8 cellular contexts compared by ENCODE assay signal in genomic region chr14:77037886-77038511, GRCh38. TPM values are rescaled to one million over a fixed set of nuclear protein-coding genes. Genes with fewer than 3 reads are reported as not detected.
A peak's percentile ranks its signal among the peaks of the same experiment; 100 is the strongest.
DNase-seq lines count a peak whose midpoint lies in the region; ATAC-seq and TF ChIP-seq lines count a peak whose summit lies in the region.

No MANE protein-coding gene starts in this region.

- TF ChIP-seq CTCF in heart right ventricle (IDR thresholded peaks at IDR 0.05): no peak
- TF ChIP-seq CTCF in hepatocyte (IDR thresholded peaks at IDR 0.05; ENCODE audit: poor library complexity): no peak

- no peaks in the 10 kb centered on the region for H3K79me2 ChIP-seq in hepatocyte

- H3K27me3 ChIP-seq in heart right ventricle (no peaks in the 10 kb centered on the region), hepatocyte (no peaks in the 10 kb centered on the region)

- H2AFZ ChIP-seq in hepatocyte: no peak overlapping the region

- no peaks in the 10 kb centered on the region for H3K9me3 ChIP-seq in heart right ventricle
- no peaks in the 10 kb centered on the region for H3K9me3 ChIP-seq in hepatocyte (ENCODE audit: low read depth)

- H4K20me1 ChIP-seq in hepatocyte (ENCODE audit: insufficient read depth, poor library complexity, severe bottlenecking): no peaks in the 10 kb centered on the region

- intact Hi-C loops in heart right ventricle (cut with DNase I): no loop called here
- intact Hi-C loops in cardiac septum (cut with DNase I): no loop called here

- peak overlapping the region; percentile 74 for H3K4me2 ChIP-seq in hepatocyte

- H3K4me3 ChIP-seq in heart right ventricle (no peak overlapping the region), hepatocyte (no peak overlapping the region)

- H3K27ac ChIP-seq in heart right ventricle (peak overlapping the region; percentile 23 to 100 (median 96)), hepatocyte (peak overlapping the region; percentile 95)

- H3K9me2 ChIP-seq in hepatocyte (replicated peaks; ENCODE audit: insufficient read depth): no peaks in the 10 kb centered on the region

- H3K4me1 ChIP-seq in heart right ventricle (peaks cover 37 to 92% (median 79%) of the 10 kb centered on the region in 9 donors), hepatocyte (ENCODE audit: insufficient read depth) (peaks cover 62% of the 10 kb centered on the region)

- H3K36me3 ChIP-seq in heart right ventricle (no peaks in the 10 kb centered on the region), hepatocyte (replicated peaks; ENCODE audit: insufficient read depth, low read depth) (no peaks in the 10 kb centered on the region)

- ATAC-seq in heart right ventricle: no peak
- ATAC-seq in HG03442 (IDR thresholded peaks at IDR 0.05; ENCODE audit: unreplicated experiment): no peak

- WGBS in heart right ventricle, 2 donors: 31 to 33% methylated on average over 21 of the region's 21 CpGs
- 49% methylated on average over 13 of the region's 21 CpGs for WGBS in hepatocyte (ENCODE audit: low lambda C conversion rate, missing lambda C conversion rate)

- DNase-seq in heart right ventricle (no peak), cardiac septum (ENCODE audit: low spot score) (no peak), activated T-helper 1 cell treated with Interleukin-2 at 50 U/mL for 16 hours (ENCODE audit: low read depth) (peak; percentile 42), hepatocyte (ENCODE audit: low spot score) (no peak), NOMO-1 (lab: John Stamatoyannopoulos, UW; ENCODE audit: unreplicated experiment in 2 of 2) (no peak), NCI-H128 (lab: John Stamatoyannopoulos, UW; ENCODE audit: unreplicated experiment) (no peak)
- peak; percentile 46 to 71 for DNase-seq in stimulated activated CD4-positive, alpha-beta T cell treated with anti-CD3 and anti-CD28 coated beads, Interleukin-4, amount 100 ng/mL, for 4 hours

RNA-seq across cellular contexts. Expression of gene IRF2BPL, which starts 9.5 kb away (rescaled TPM):
- 10 to 100 TPM; 25.1 to 66.6 (median 36.4) TPM for total RNA-seq in heart right ventricle
- polyA plus RNA-seq in heart right ventricle: 10 to 100 TPM in 1 of 2 donors, 1 to 10 TPM in 1; 6.6 to 15.4 TPM
- 46.0 TPM for total RNA-seq in cardiac septum
- total RNA-seq in hepatocyte: 26.8 and 34.5 TPM in 2 replicates
- polyA plus RNA-seq in hepatocyte: 38.9 and 52.1 TPM in 2 replicates

Comparison
In these comparisons a context has a peak if more than half of its experiments do, and no peak if none do; other contexts are left out.
1. DNase-seq: peak in activated T-helper 1 cell treated with Interleukin-2 at 50 U/mL for 16 hours (single experiment) and stimulated activated CD4-positive, alpha-beta T cell treated with anti-CD3 and anti-CD28 coated beads, Interleukin-4, amount 100 ng/mL, for 4 hours (2 of 2); none in heart right ventricle (0 of 2), cardiac septum (single experiment), hepatocyte (single experiment), NOMO-1 (0 of 2) and NCI-H128 (single experiment).